16 cellular contexts compared by ENCODE assay signal in the genomic region with DNA sequence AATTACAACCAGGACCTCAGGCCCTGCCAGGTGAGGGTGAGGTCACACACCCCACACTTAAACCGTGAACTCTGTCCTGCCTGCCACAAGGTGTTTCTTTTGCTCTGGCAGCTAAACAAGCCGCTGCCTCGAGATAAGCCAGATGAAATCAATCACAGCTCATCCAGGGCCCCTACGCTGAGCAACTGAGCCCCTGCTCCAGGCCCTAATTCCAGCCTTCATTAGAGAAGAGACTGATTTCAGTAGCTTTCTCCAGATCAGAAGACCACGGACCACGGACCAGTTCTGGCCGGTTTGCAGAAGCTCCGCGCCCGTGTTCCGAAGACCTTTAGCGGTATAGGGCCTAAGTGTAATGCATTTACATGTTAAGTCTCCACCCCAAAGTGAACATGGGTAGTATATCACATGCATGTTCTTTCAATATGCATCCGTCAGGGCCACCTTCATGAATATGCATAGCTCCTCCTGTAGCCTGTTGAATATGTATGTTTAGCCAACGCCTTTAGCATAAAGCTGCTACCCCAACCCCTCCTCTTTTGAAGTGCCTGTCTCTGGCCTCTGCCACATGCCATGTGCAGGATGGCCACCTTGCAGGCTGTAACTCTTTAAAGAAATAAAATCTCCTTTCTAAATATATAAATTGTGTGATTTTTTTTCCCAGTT. TPM values are rescaled to one million over a fixed set of nuclear protein-coding genes. Genes with fewer than 3 reads are reported as not detected.
DNase-seq lines count a peak whose midpoint lies in the region; ATAC-seq and TF ChIP-seq lines count a peak whose summit lies in the region.
"Had no signal": no experiment of that assay in that cellular context is flagged by ENCODE, and none has a peak within 500 bp of the region (broad histone marks: within the 10 kb centered on the region; RNA-seq: fewer than 3 reads in every experiment).

No MANE protein-coding gene starts in this region.

- no peak for TF ChIP-seq POLR2A in suprapubic skin (IDR thresholded peaks at IDR 0.05)

- POLR2A ChIA-PET in CD4-positive, alpha-beta memory T cell (lab: Charles Lee; ENCODE audit: partially characterized antibody), result interaction anchor here (1.1 to 5.1 kb wide), 7 partner anchors 18 to 60 kb away, joined by 3 to 145 read pairs (median 17); a partner anchor contains a TSS

- no peaks in the 10 kb centered on the region for H3K36me3 ChIP-seq in SK-N-MC (ENCODE audit: insufficient read depth, low read length)
- H3K36me3 ChIP-seq in iPS-20b (ENCODE audit: insufficient read depth, low read depth, low read length), result no peaks in the 10 kb centered on the region
- no peaks in the 10 kb centered on the region for H3K36me3 ChIP-seq in CD4-positive, alpha-beta memory T cell (ENCODE audit: insufficient read depth, low read length)
- no peaks in the 10 kb centered on the region for H3K36me3 ChIP-seq in suprapubic skin
- H3K36me3 ChIP-seq: colonic mucosa, esophagus squamous epithelium, upper lobe of left lung had no signal

- no peak for DNase-seq in activated T-cell treated with anti-CD3 and anti-CD28 coated beads, Interleukin-2, amount 50 U/mL, for 72 hours
- DNase-seq in activated T-cell treated with anti-CD3 and anti-CD28 coated beads for 4 hours (no peak), SK-N-MC (ENCODE audit: low read depth, low spot score) (no peak), NCI-H2171 (lab: John Stamatoyannopoulos, UW) (no peak), suprapubic skin (ENCODE audit: low spot score in 2 of 2) (no peak)
- peak; percentile 20 for DNase-seq in stimulated activated CD8-positive, alpha-beta memory T cell treated with anti-CD3 and anti-CD28 coated beads, Interleukin-4, amount 100 ng/mL, for 48 hours
- DNase-seq in CD4-positive, alpha-beta memory T cell, result no peak
- DNase-seq: colonic mucosa; DMS53; esophagus squamous epithelium; NCI-H146; NCI-H774; SIG-M5; stimulated activated CD4-positive, alpha-beta T cell treated with anti-CD3 and anti-CD28 coated beads, Interleukin-1b, Interleukin-23, amount 100 ng/mL, for 48 hours; upper lobe of left lung had no signal

- no peak for TF ChIP-seq CTCF in suprapubic skin (IDR thresholded peaks at IDR 0.05)

- H3K27ac Mint-ChIP-seq in activated T-cell treated with anti-CD3 and anti-CD28 coated beads, Interleukin-2, amount 50 U/mL, for 72 hours, result peak overlapping the region; percentile 58
- H3K27ac Mint-ChIP-seq in CD4-positive, alpha-beta memory T cell, result peak overlapping the region in 2 of 7 donors; percentile 29 to 64

- peaks cover 17% of the 10 kb centered on the region for H3K27me3 ChIP-seq in iPS-20b (ENCODE audit: insufficient read depth, low read length)
- no peaks in the 10 kb centered on the region for H3K27me3 ChIP-seq in CD4-positive, alpha-beta memory T cell (ENCODE audit: insufficient read depth, low read length)
- peaks cover 78% of the 10 kb centered on the region for H3K27me3 ChIP-seq in suprapubic skin
- H3K27me3 ChIP-seq: colonic mucosa had no signal

- no peaks in the 10 kb centered on the region for H3K27me3 Mint-ChIP-seq in activated T-cell treated with anti-CD3 and anti-CD28 coated beads, Interleukin-2, amount 50 U/mL, for 72 hours (ENCODE audit: low read depth)
- H3K27me3 Mint-ChIP-seq in CD4-positive, alpha-beta memory T cell, result peaks cover 0 to 1% of the 10 kb centered on the region in 2 donors

- H3K27ac ChIP-seq in SK-N-MC (no peak overlapping the region), iPS-20b (ENCODE audit: low read length) (no peak overlapping the region), suprapubic skin (no peak overlapping the region)
- H3K27ac ChIP-seq in CD4-positive, alpha-beta memory T cell (ENCODE audit: low read depth, low read length), result no peak overlapping the region
- H3K27ac ChIP-seq: colonic mucosa, esophagus squamous epithelium, upper lobe of left lung had no signal

- H3K4me3 ChIP-seq in SK-N-MC (peak overlapping the region; percentile 44; the same call in 1 of the 2 replicates), iPS-20b (ENCODE audit: low read length) (peak overlapping the region; percentile 48; the same call in 1 of the 2 replicates), suprapubic skin (no peak overlapping the region)
- H3K4me3 ChIP-seq in CD4-positive, alpha-beta memory T cell (ENCODE audit: low read length in 2 of 2), result no peak overlapping the region
- H3K4me3 ChIP-seq: colonic mucosa, esophagus squamous epithelium, upper lobe of left lung had no signal

- intact Hi-C loops in CD4-positive, alpha-beta memory T cell (cut with micrococcal nuclease), result loop anchor here (1.0 kb wide), 1 partner anchor 60 kb away; no protein-coding TSS in a partner anchor

- CTCF ChIA-PET in CD4-positive, alpha-beta memory T cell (lab: Charles Lee; ENCODE audit: partially characterized antibody), result interaction anchor here (0.6 to 10.9 kb wide), 29 partner anchors 11 to 307 kb away, joined by 3 to 491 read pairs (median 14); a partner anchor contains a TSS

- no peak for TF ChIP-seq EP300 in suprapubic skin (IDR thresholded peaks at IDR 0.05)

- 77% methylated on average over 14 of the region's 14 CpGs for WGBS in suprapubic skin

- H3K4me1 Mint-ChIP-seq in activated T-cell treated with anti-CD3 and anti-CD28 coated beads, Interleukin-2, amount 50 U/mL, for 72 hours (ENCODE audit: low read depth), result peaks cover 52% of the 10 kb centered on the region
- H3K4me1 Mint-ChIP-seq in CD4-positive, alpha-beta memory T cell, result peaks cover 11 to 18% (median 14%) of the 10 kb centered on the region in 4 donors

- no peak overlapping the region for H3K9ac ChIP-seq in SK-N-MC (ENCODE audit: insufficient read length)
- H3K9ac ChIP-seq in iPS-20b (ENCODE audit: low read depth, low read length), result no peak overlapping the region

- ATAC-seq in activated T-cell treated with anti-CD3 and anti-CD28 coated beads, Interleukin-2, amount 50 U/mL, for 72 hours (replicated peaks in 1 of 2), result no peak

- H3K36me3 Mint-ChIP-seq in activated T-cell treated with anti-CD3 and anti-CD28 coated beads, Interleukin-2, amount 50 U/mL, for 72 hours (ENCODE audit: insufficient read depth in 2 of 2), result peaks cover 0 to 3% of the 10 kb centered on the region in 2 donors
- no peaks in the 10 kb centered on the region for H3K36me3 Mint-ChIP-seq in CD4-positive, alpha-beta memory T cell

- H3K9me3 Mint-ChIP-seq in activated T-cell treated with anti-CD3 and anti-CD28 coated beads, Interleukin-2, amount 50 U/mL, for 72 hours, result no peaks in the 10 kb centered on the region
- H3K9me3 Mint-ChIP-seq in CD4-positive, alpha-beta memory T cell, result peaks cover 0 to 8% (median 0%) of the 10 kb centered on the region in 8 donors

- H3K9me3 ChIP-seq in SK-N-MC (ENCODE audit: low read depth, low read length), result no peaks in the 10 kb centered on the region
- H3K9me3 ChIP-seq in iPS-20b (ENCODE audit: insufficient read depth, low read depth, low read length), result peaks cover 6% of the 10 kb centered on the region
- H3K9me3 ChIP-seq in CD4-positive, alpha-beta memory T cell (ENCODE audit: control insufficient read depth in 1 of 2, low read length in 2 of 2), result peaks cover 0 to 4% of the 10 kb centered on the region in 2 donors
- H3K9me3 ChIP-seq in suprapubic skin, result no peaks in the 10 kb centered on the region
- H3K9me3 ChIP-seq: colonic mucosa had no signal

- peak overlapping the region; percentile 40 to 57 for H3K4me3 Mint-ChIP-seq in activated T-cell treated with anti-CD3 and anti-CD28 coated beads, Interleukin-2, amount 50 U/mL, for 72 hours
- no peak overlapping the region for H3K4me3 Mint-ChIP-seq in CD4-positive, alpha-beta memory T cell

- peaks cover 9% of the 10 kb centered on the region; the same call in 1 of the 2 replicates for H3K4me1 ChIP-seq in iPS-20b (ENCODE audit: insufficient read depth, low read length)
- peaks cover 19% of the 10 kb centered on the region for H3K4me1 ChIP-seq in CD4-positive, alpha-beta memory T cell (ENCODE audit: insufficient read depth, low read length)
- peaks cover 15% of the 10 kb centered on the region for H3K4me1 ChIP-seq in suprapubic skin
- H3K4me1 ChIP-seq: colonic mucosa had no signal

RNA-seq across cellular contexts. Expression of a gene that starts 14.9 kb away (rescaled TPM):
- 100 to 1,000 TPM; 620 to 681 TPM for total RNA-seq in activated T-cell treated with anti-CD3 and anti-CD28 coated beads, Interleukin-2, amount 50 U/mL, for 72 hours
- 100 to 1,000 TPM; 304 to 318 TPM for total RNA-seq in CD4-positive, alpha-beta memory T cell
- polyA plus RNA-seq in CD4-positive, alpha-beta memory T cell, result 100 to 1,000 TPM; 724 to 917 TPM
- total RNA-seq in suprapubic skin, result 1 to 10 TPM; 1.9 to 3.9 (median 3.0) TPM

RNA-seq across cellular contexts. Expression of a gene that starts 23.4 kb away (rescaled TPM):
- 10 to 100 TPM; 71.9 to 87.5 TPM for total RNA-seq in activated T-cell treated with anti-CD3 and anti-CD28 coated beads, Interleukin-2, amount 50 U/mL, for 72 hours
- 100 to 1,000 TPM; 169 to 177 TPM for total RNA-seq in CD4-positive, alpha-beta memory T cell
- polyA plus RNA-seq in CD4-positive, alpha-beta memory T cell, result 10 to 100 TPM; 39.4 to 57.0 TPM
- 1 to 10 TPM in 3 of 4 donors, under 1 TPM in 1; 0.55 to 4.3 (median 2.7) TPM for total RNA-seq in suprapubic skin

RNA-seq across cellular contexts. Expression of a gene that starts 46.7 kb away (rescaled TPM):
- 10 to 100 TPM in 1 of 2 donors, 1 to 10 TPM in 1; 10.0 to 14.6 TPM for total RNA-seq in activated T-cell treated with anti-CD3 and anti-CD28 coated beads, Interleukin-2, amount 50 U/mL, for 72 hours
- total RNA-seq in CD4-positive, alpha-beta memory T cell, result 1 to 10 TPM; 8.2 to 9.3 TPM
- 1 to 10 TPM in 1 of 2 donors, under 1 TPM in 1; 0.50 to 1.4 TPM for polyA plus RNA-seq in CD4-positive, alpha-beta memory T cell
- total RNA-seq in suprapubic skin, result not detected
- total RNA-seq: esophagus squamous epithelium had no signal

Comparison
In these comparisons a context has a peak if more than half of its experiments do, and no peak if none do; other contexts are left out.
1. H3K4me3 Mint-ChIP-seq: peak in activated T-cell treated with anti-CD3 and anti-CD28 coated beads, Interleukin-2, amount 50 U/mL, for 72 hours (2 of 2); none in CD4-positive, alpha-beta memory T cell (0 of 8).
2. H3K4me3 ChIP-seq: peak in SK-N-MC (single experiment) and iPS-20b (single experiment); none in CD4-positive, alpha-beta memory T cell (0 of 2) and suprapubic skin (single experiment).
3. RNA of a gene that starts 14.9 kb away (total RNA-seq): 620 to 681 TPM in activated T-cell treated with anti-CD3 and anti-CD28 coated beads, Interleukin-2, amount 50 U/mL, for 72 hours and 304 to 318 TPM in CD4-positive, alpha-beta memory T cell; 1.9 to 3.9 TPM in suprapubic skin; every median in the first group is over 10 times any median in the second.
4. RNA of a gene that starts 23.4 kb away (total RNA-seq): 169 to 177 TPM in CD4-positive, alpha-beta memory T cell and 71.9 to 87.5 TPM in activated T-cell treated with anti-CD3 and anti-CD28 coated beads, Interleukin-2, amount 50 U/mL, for 72 hours; 0.55 to 4.3 TPM in suprapubic skin; every median in the first group is over 10 times any median in the second.
5. RNA of a gene that starts 46.7 kb away (total RNA-seq): 10.0 to 14.6 TPM in activated T-cell treated with anti-CD3 and anti-CD28 coated beads, Interleukin-2, amount 50 U/mL, for 72 hours and 8.2 to 9.3 TPM in CD4-positive, alpha-beta memory T cell; not detected in suprapubic skin; every median in the first group is over 4 times any median in the second.